Comparison of ENCODE assay signal across 11 cellular contexts in genomic region chr18:45688834-45689233, GRCh38. TPM values are rescaled to one million over a fixed set of nuclear protein-coding genes. Genes with fewer than 3 reads are reported as not detected.
A peak's percentile ranks its signal among the peaks of the same experiment; 100 is the strongest.
DNase-seq lines count a peak whose midpoint lies in the region; ATAC-seq and TF ChIP-seq lines count a peak whose summit lies in the region.
"Had no signal": no experiment of that assay in that cellular context is flagged by ENCODE, and none has a peak within 500 bp of the region (broad histone marks: within the 10 kb centered on the region; RNA-seq: fewer than 3 reads in every experiment).

No MANE protein-coding gene starts in this region.

- H3F3A ChIP-seq in GM23338 (replicated peaks; ENCODE audit: low read depth) = no peaks in the 10 kb centered on the region

- H4K20me1 ChIP-seq in GM23338 (replicated peaks; ENCODE audit: insufficient read depth) (no peaks in the 10 kb centered on the region), mammary epithelial cell (ENCODE audit: insufficient read depth, low read length) (no peaks in the 10 kb centered on the region)

- in situ Hi-C loops in HAP-1 (cut with MboI; ENCODE audit: low sequenced_read_pairs) = no loop called here
- in situ Hi-C loops in mammary epithelial cell (cut with MboI; ENCODE audit: low sequenced_read_pairs in 2 of 2) = no loop called here

- CTCF ChIA-PET in mammary epithelial cell (lab: Charles Lee; ENCODE audit: low non-redundant PET) = interaction anchor here (0.7 kb wide), 1 partner anchor 216 kb away, joined by 4 read pairs; no protein-coding TSS in a partner anchor

- H3K27ac Mint-ChIP-seq in T-helper 1 cell treated with Interleukin-12 subunit alpha and Interleukin-12 subunit beta and Interleukin-4 antibody, amounts not matched to agents 30 μg/mL and 1 μg/mL, for 36 hours = peak overlapping the region; percentile 2
- peak overlapping the region; percentile 67 for H3K27ac Mint-ChIP-seq in activated naive CD4-positive, alpha-beta T cell treated with anti-CD3 and anti-CD28 coated beads, Interleukin-2, amount 50 U/mL, for 24 hours
- no peak overlapping the region for H3K27ac Mint-ChIP-seq in GM23338

- H3K4me1 ChIP-seq in HAP-1 = no peaks in the 10 kb centered on the region
- H3K4me1 ChIP-seq in GM23338 (ENCODE audit: insufficient read depth) = peaks cover 10% of the 10 kb centered on the region
- no peaks in the 10 kb centered on the region for H3K4me1 ChIP-seq in mammary epithelial cell (ENCODE audit: insufficient read depth, low read length)

- H3K9me3 ChIP-seq in HAP-1 (no peaks in the 10 kb centered on the region), mammary epithelial cell (replicated peaks; ENCODE audit: insufficient read depth, low read length) (no peaks in the 10 kb centered on the region)

- H3K9me3 Mint-ChIP-seq in T-helper 1 cell treated with Interleukin-12 subunit alpha and Interleukin-12 subunit beta and Interleukin-4 antibody, amounts not matched to agents 30 μg/mL and 1 μg/mL, for 36 hours = peaks cover 2% of the 10 kb centered on the region
- no peaks in the 10 kb centered on the region for H3K9me3 Mint-ChIP-seq in activated naive CD4-positive, alpha-beta T cell treated with anti-CD3 and anti-CD28 coated beads, Interleukin-2, amount 50 U/mL, for 24 hours
- peaks cover 15% of the 10 kb centered on the region for H3K9me3 Mint-ChIP-seq in GM23338

- H3K4me3 ChIP-seq in HAP-1 (no peak overlapping the region), GM23338 (no peak overlapping the region), mammary epithelial cell (replicated peaks in 1 of 3; ENCODE audit: insufficient read depth in 1 of 3, low read depth in 2 of 3, low read length in 3 of 3) (no peak overlapping the region)
- H3K4me3 ChIP-seq: lung, PC-9 had no signal

- H3K27me3 Mint-ChIP-seq in T-helper 1 cell treated with Interleukin-12 subunit alpha and Interleukin-12 subunit beta and Interleukin-4 antibody, amounts not matched to agents 30 μg/mL and 1 μg/mL, for 36 hours (ENCODE audit: low read depth) = peaks cover 79% of the 10 kb centered on the region
- H3K27me3 Mint-ChIP-seq in activated naive CD4-positive, alpha-beta T cell treated with anti-CD3 and anti-CD28 coated beads, Interleukin-2, amount 50 U/mL, for 24 hours = no peaks in the 10 kb centered on the region
- peaks cover 4% of the 10 kb centered on the region for H3K27me3 Mint-ChIP-seq in GM23338 (ENCODE audit: insufficient read depth, low read depth, poor library complexity)

- H2AFZ ChIP-seq in GM23338 = no peak overlapping the region; the same call in 1 of the 2 replicates
- no peak overlapping the region for H2AFZ ChIP-seq in mammary epithelial cell (ENCODE audit: low read depth, low read length)
- H2AFZ ChIP-seq: PC-9 had no signal

- H3K36me3 ChIP-seq in HAP-1 (replicated peaks) = no peaks in the 10 kb centered on the region
- H3K36me3 ChIP-seq in GM23338 (ENCODE audit: insufficient read depth) = no peaks in the 10 kb centered on the region
- no peaks in the 10 kb centered on the region for H3K36me3 ChIP-seq in mammary epithelial cell (ENCODE audit: insufficient read depth, low read length)

- H3K9ac ChIP-seq in mammary epithelial cell (ENCODE audit: insufficient read depth, low read length) = no peak overlapping the region

- peaks cover 43% of the 10 kb centered on the region for H3K4me1 Mint-ChIP-seq in T-helper 1 cell treated with Interleukin-12 subunit alpha and Interleukin-12 subunit beta and Interleukin-4 antibody, amounts not matched to agents 30 μg/mL and 1 μg/mL, for 36 hours (ENCODE audit: low read depth)
- H3K4me1 Mint-ChIP-seq in activated naive CD4-positive, alpha-beta T cell treated with anti-CD3 and anti-CD28 coated beads, Interleukin-2, amount 50 U/mL, for 24 hours = peaks cover 59% of the 10 kb centered on the region
- H3K4me1 Mint-ChIP-seq in GM23338 = peaks cover 38% of the 10 kb centered on the region

- WGBS in mammary epithelial cell (ENCODE audit: low coverage, missing lambda C conversion rate) = 77% methylated on average over 4 of the region's 4 CpGs

- no peaks in the 10 kb centered on the region for H3K9me2 ChIP-seq in GM23338 (ENCODE audit: insufficient read depth)

- H3K27ac ChIP-seq in GM23338 (ENCODE audit: low read depth) (no peak overlapping the region), mammary epithelial cell (ENCODE audit: insufficient read depth, low read depth, low read length) (no peak overlapping the region)
- H3K27ac ChIP-seq: PC-9 had no signal

- dilution Hi-C loops in mammary epithelial cell (cut with HindIII; ENCODE audit: low sequenced_read_pairs) = loop anchor here (5.0 to 25.0 kb wide), 4 partner anchors 53 to 223 kb away; no protein-coding TSS in a partner anchor

- ATAC-seq in GM18909 (IDR thresholded peaks at IDR 0.05; ENCODE audit: poor library complexity, unreplicated experiment) = peak; percentile 27
- no peak for ATAC-seq in HG02798 (IDR thresholded peaks at IDR 0.05; ENCODE audit: poor library complexity, unreplicated experiment)
- no peak for ATAC-seq in GM23338

- no peak for TF ChIP-seq CTCF in GM23338 (conservative IDR thresholded peaks at IDR 0.05; ENCODE audit: low read depth in 2 of 2)
- TF ChIP-seq CTCF in mammary epithelial cell (conservative IDR thresholded peaks at IDR 0.05 in 1 of 2, IDR thresholded peaks at IDR 0.05 in 1 of 2; ENCODE audit: extremely low read depth in 1 of 2, insufficient read depth in 1 of 2, low read depth in 1 of 2, low read length in 2 of 2) = no peak

- BruUV-seq in mammary epithelial cell (replicated peaks; lab: Mats Ljungman, UMichigan) = no TSS peak

- H3K36me3 Mint-ChIP-seq in T-helper 1 cell treated with Interleukin-12 subunit alpha and Interleukin-12 subunit beta and Interleukin-4 antibody, amounts not matched to agents 30 μg/mL and 1 μg/mL, for 36 hours (ENCODE audit: low read depth) = no peaks in the 10 kb centered on the region
- no peaks in the 10 kb centered on the region for H3K36me3 Mint-ChIP-seq in activated naive CD4-positive, alpha-beta T cell treated with anti-CD3 and anti-CD28 coated beads, Interleukin-2, amount 50 U/mL, for 24 hours
- peaks cover 15% of the 10 kb centered on the region for H3K36me3 Mint-ChIP-seq in GM23338 (ENCODE audit: low read depth)

- peak in 2 of 3 experiments; percentile 32 to 61 for DNase-seq in stimulated activated CD4-positive, alpha-beta T cell treated with anti-CD3 and anti-CD28 coated beads, TNF-alpha, amount 100 ng/mL, for 24 hours (ENCODE audit: low read depth in 3 of 3)
- DNase-seq in HAP-1 (ENCODE audit: low spot score in 2 of 2) (no peak), GM23338 (ENCODE audit: low spot score) (no peak), mammary epithelial cell (no peak)
- DNase-seq: cortex of kidney, PC-9 had no signal

- peaks cover 7% of the 10 kb centered on the region; the same call in 1 of the 2 replicates for H3K27me3 ChIP-seq in HAP-1 (ENCODE audit: low read depth)
- H3K27me3 ChIP-seq in GM23338 (ENCODE audit: insufficient read depth) = no peaks in the 10 kb centered on the region
- H3K27me3 ChIP-seq in mammary epithelial cell (ENCODE audit: insufficient read depth, low read length) = no peaks in the 10 kb centered on the region

- H3K79me2 ChIP-seq in GM23338 (replicated peaks; ENCODE audit: insufficient read depth) (no peaks in the 10 kb centered on the region), mammary epithelial cell (ENCODE audit: insufficient read depth, low read length) (no peaks in the 10 kb centered on the region)

- H3K4me3 Mint-ChIP-seq in T-helper 1 cell treated with Interleukin-12 subunit alpha and Interleukin-12 subunit beta and Interleukin-4 antibody, amounts not matched to agents 30 μg/mL and 1 μg/mL, for 36 hours = peak overlapping the region; percentile 19
- peak overlapping the region; percentile 85 for H3K4me3 Mint-ChIP-seq in activated naive CD4-positive, alpha-beta T cell treated with anti-CD3 and anti-CD28 coated beads, Interleukin-2, amount 50 U/mL, for 24 hours
- H3K4me3 Mint-ChIP-seq in GM23338 = no peak overlapping the region

- H3K4me2 ChIP-seq in GM23338 (no peak overlapping the region), mammary epithelial cell (ENCODE audit: insufficient read depth, low read depth, low read length) (no peak overlapping the region)
- H3K4me2 ChIP-seq: PC-9 had no signal

- intact Hi-C loops in mammary epithelial cell (cut with micrococcal nuclease) = no loop called here

TF ChIP-seq in GM23338, 12 proteins besides CTCF, POLR2A, EP300 and RAD21 (continues in another document):
- TF ChIP-seq EZH2phosphoT487 (IDR thresholded peaks at IDR 0.05; ENCODE audit: unreplicated experiment) (no peak), EZH2 (IDR thresholded peaks at IDR 0.05; ENCODE audit: low read depth, unreplicated experiment) (no peak)

RNA-seq across cellular contexts. Expression of gene SLC14A1, which starts 35.1 kb away (rescaled TPM):
- total RNA-seq in GM23338 (2014; rRNA removed; shearing (Covaris generic)) = 0.21 TPM in 1 of 2 replicates, not detected in the other
- polyA plus RNA-seq in GM23338 (2016; fragmentation: Nextera tagmentation; extraction: Ambion mirVana) (0.53 TPM in 1 of 2 replicates, not detected in the other), mammary epithelial cell (0.05 TPM)
- under 1 TPM in 1 of 2 donors, not detected in 1; under 0.01 TPM for total RNA-seq in mammary epithelial cell
- polyA minus RNA-seq in mammary epithelial cell = not detected
- total RNA-seq: PC-9 had no signal

Comparison
In these comparisons a context has a peak if more than half of its experiments do, and no peak if none do; other contexts are left out.
1. DNase-seq: peak in stimulated activated CD4-positive, alpha-beta T cell treated with anti-CD3 and anti-CD28 coated beads, TNF-alpha, amount 100 ng/mL, for 24 hours (2 of 3); none in HAP-1 (0 of 2), GM23338 (single experiment) and mammary epithelial cell (single experiment).